Comparison of ENCODE assay signal across 1 cellular context in genomic region chr19:41159861-41160260, GRCh38.
TF ChIP-seq lines count a peak whose summit lies in the region.

No MANE protein-coding gene starts in this region.

TF ChIP-seq in HepG2, 621 proteins besides CTCF, POLR2A, EP300 and RAD21 (continued from another document and continues in another):
- TF ChIP-seq, protein P1, sequence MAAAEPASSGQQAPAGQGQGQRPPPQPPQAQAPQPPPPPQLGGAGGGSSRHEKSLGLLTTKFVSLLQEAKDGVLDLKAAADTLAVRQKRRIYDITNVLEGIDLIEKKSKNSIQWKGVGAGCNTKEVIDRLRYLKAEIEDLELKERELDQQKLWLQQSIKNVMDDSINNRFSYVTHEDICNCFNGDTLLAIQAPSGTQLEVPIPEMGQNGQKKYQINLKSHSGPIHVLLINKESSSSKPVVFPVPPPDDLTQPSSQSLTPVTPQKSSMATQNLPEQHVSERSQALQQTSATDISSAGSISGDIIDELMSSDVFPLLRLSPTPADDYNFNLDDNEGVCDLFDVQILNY (CRISPR knock-in tag; conservative IDR thresholded peaks at IDR 0.05): no peak
- no peak for TF ChIP-seq ZNF230 (CRISPR knock-in tag; IDR thresholded peaks at IDR 0.05)
- no peak for TF ChIP-seq ARNT2 (CRISPR knock-in tag; IDR thresholded peaks at IDR 0.05; ENCODE audit: low read depth)
- TF ChIP-seq E2F1 (CRISPR knock-in tag; IDR thresholded peaks at IDR 0.05): no peak
- TF ChIP-seq ZBTB10 (CRISPR knock-in tag; IDR thresholded peaks at IDR 0.05; ENCODE audit: borderline replicate concordance): no peak
- TF ChIP-seq RXRB (CRISPR knock-in tag; IDR thresholded peaks at IDR 0.05; ENCODE audit: borderline replicate concordance): 0 out of 2 replicates have a peak, but pooled peaks have one; percentile 13
- TF ChIP-seq YEATS4 (CRISPR knock-in tag; IDR thresholded peaks at IDR 0.05; ENCODE audit: borderline replicate concordance): no peak
- TF ChIP-seq MAFF (IDR thresholded peaks at IDR 0.05; ENCODE audit: low read depth, low read length): no peak
- TF ChIP-seq, protein P2, sequence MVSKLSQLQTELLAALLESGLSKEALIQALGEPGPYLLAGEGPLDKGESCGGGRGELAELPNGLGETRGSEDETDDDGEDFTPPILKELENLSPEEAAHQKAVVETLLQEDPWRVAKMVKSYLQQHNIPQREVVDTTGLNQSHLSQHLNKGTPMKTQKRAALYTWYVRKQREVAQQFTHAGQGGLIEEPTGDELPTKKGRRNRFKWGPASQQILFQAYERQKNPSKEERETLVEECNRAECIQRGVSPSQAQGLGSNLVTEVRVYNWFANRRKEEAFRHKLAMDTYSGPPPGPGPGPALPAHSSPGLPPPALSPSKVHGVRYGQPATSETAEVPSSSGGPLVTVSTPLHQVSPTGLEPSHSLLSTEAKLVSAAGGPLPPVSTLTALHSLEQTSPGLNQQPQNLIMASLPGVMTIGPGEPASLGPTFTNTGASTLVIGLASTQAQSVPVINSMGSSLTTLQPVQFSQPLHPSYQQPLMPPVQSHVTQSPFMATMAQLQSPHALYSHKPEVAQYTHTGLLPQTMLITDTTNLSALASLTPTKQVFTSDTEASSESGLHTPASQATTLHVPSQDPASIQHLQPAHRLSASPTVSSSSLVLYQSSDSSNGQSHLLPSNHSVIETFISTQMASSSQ (IDR thresholded peaks at IDR 0.05; ENCODE audit: low read depth): no peak
- TF ChIP-seq, protein P2 (CRISPR knock-in tag; IDR thresholded peaks at IDR 0.05; ENCODE audit: borderline replicate concordance): no peak
- no peak for TF ChIP-seq ARNTL (CRISPR knock-in tag; IDR thresholded peaks at IDR 0.05)
- no peak for TF ChIP-seq ZBTB3 (CRISPR knock-in tag; IDR thresholded peaks at IDR 0.05; ENCODE audit: borderline replicate concordance, low read depth)
- no peak for TF ChIP-seq ZNF781 (CRISPR knock-in tag; IDR thresholded peaks at IDR 0.05; ENCODE audit: borderline replicate concordance, not compliant biosample characterization)
- no peak for TF ChIP-seq SYNCRIP (IDR thresholded peaks at IDR 0.05; ENCODE audit: insufficient read depth, low read depth, low read length)
- peak; percentile 48; the same call in 1 of the 2 replicates for TF ChIP-seq CEBPG (CRISPR knock-in tag; IDR thresholded peaks at IDR 0.05)
- no peak for TF ChIP-seq SKI (IDR thresholded peaks at IDR 0.05; ENCODE audit: partially characterized antibody)
- TF ChIP-seq SAFB2 (CRISPR knock-in tag; IDR thresholded peaks at IDR 0.05; ENCODE audit: borderline replicate concordance, low read depth): no peak
- TF ChIP-seq SMYD3 (CRISPR knock-in tag; IDR thresholded peaks at IDR 0.05): no peak
- no peak for TF ChIP-seq ZNF589 (CRISPR knock-in tag; conservative IDR thresholded peaks at IDR 0.05)
- TF ChIP-seq ZNF710 (CRISPR knock-in tag; IDR thresholded peaks at IDR 0.05; ENCODE audit: borderline replicate concordance): 0 out of 2 replicates have a peak, but pooled peaks have one; percentile 37
- no peak for TF ChIP-seq BRCA1 (CRISPR knock-in tag; IDR thresholded peaks at IDR 0.05)
- TF ChIP-seq, protein P3, sequence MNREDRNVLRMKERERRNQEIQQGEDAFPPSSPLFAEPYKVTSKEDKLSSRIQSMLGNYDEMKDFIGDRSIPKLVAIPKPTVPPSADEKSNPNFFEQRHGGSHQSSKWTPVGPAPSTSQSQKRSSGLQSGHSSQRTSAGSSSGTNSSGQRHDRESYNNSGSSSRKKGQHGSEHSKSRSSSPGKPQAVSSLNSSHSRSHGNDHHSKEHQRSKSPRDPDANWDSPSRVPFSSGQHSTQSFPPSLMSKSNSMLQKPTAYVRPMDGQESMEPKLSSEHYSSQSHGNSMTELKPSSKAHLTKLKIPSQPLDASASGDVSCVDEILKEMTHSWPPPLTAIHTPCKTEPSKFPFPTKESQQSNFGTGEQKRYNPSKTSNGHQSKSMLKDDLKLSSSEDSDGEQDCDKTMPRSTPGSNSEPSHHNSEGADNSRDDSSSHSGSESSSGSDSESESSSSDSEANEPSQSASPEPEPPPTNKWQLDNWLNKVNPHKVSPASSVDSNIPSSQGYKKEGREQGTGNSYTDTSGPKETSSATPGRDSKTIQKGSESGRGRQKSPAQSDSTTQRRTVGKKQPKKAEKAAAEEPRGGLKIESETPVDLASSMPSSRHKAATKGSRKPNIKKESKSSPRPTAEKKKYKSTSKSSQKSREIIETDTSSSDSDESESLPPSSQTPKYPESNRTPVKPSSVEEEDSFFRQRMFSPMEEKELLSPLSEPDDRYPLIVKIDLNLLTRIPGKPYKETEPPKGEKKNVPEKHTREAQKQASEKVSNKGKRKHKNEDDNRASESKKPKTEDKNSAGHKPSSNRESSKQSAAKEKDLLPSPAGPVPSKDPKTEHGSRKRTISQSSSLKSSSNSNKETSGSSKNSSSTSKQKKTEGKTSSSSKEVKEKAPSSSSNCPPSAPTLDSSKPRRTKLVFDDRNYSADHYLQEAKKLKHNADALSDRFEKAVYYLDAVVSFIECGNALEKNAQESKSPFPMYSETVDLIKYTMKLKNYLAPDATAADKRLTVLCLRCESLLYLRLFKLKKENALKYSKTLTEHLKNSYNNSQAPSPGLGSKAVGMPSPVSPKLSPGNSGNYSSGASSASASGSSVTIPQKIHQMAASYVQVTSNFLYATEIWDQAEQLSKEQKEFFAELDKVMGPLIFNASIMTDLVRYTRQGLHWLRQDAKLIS (CRISPR knock-in tag; IDR thresholded peaks at IDR 0.05): no peak
- no peak for TF ChIP-seq ETS1 (CRISPR knock-in tag; IDR thresholded peaks at IDR 0.05)
- no peak for TF ChIP-seq KDM2A (CRISPR knock-in tag; IDR thresholded peaks at IDR 0.05; ENCODE audit: borderline replicate concordance, low read depth)
- TF ChIP-seq, protein P4, sequence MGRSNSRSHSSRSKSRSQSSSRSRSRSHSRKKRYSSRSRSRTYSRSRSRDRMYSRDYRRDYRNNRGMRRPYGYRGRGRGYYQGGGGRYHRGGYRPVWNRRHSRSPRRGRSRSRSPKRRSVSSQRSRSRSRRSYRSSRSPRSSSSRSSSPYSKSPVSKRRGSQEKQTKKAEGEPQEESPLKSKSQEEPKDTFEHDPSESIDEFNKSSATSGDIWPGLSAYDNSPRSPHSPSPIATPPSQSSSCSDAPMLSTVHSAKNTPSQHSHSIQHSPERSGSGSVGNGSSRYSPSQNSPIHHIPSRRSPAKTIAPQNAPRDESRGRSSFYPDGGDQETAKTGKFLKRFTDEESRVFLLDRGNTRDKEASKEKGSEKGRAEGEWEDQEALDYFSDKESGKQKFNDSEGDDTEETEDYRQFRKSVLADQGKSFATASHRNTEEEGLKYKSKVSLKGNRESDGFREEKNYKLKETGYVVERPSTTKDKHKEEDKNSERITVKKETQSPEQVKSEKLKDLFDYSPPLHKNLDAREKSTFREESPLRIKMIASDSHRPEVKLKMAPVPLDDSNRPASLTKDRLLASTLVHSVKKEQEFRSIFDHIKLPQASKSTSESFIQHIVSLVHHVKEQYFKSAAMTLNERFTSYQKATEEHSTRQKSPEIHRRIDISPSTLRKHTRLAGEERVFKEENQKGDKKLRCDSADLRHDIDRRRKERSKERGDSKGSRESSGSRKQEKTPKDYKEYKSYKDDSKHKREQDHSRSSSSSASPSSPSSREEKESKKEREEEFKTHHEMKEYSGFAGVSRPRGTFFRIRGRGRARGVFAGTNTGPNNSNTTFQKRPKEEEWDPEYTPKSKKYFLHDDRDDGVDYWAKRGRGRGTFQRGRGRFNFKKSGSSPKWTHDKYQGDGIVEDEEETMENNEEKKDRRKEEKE (IDR thresholded peaks at IDR 0.05): no peak
- no peak for TF ChIP-seq FOXM1 (CRISPR knock-in tag; IDR thresholded peaks at IDR 0.05)
- no peak for TF ChIP-seq RBAK (CRISPR knock-in tag; IDR thresholded peaks at IDR 0.05)
- no peak for TF ChIP-seq HIC2 (CRISPR knock-in tag; IDR thresholded peaks at IDR 0.05; ENCODE audit: low read depth)
- TF ChIP-seq, protein P5, sequence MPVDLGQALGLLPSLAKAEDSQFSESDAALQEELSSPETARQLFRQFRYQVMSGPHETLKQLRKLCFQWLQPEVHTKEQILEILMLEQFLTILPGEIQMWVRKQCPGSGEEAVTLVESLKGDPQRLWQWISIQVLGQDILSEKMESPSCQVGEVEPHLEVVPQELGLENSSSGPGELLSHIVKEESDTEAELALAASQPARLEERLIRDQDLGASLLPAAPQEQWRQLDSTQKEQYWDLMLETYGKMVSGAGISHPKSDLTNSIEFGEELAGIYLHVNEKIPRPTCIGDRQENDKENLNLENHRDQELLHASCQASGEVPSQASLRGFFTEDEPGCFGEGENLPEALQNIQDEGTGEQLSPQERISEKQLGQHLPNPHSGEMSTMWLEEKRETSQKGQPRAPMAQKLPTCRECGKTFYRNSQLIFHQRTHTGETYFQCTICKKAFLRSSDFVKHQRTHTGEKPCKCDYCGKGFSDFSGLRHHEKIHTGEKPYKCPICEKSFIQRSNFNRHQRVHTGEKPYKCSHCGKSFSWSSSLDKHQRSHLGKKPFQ (CRISPR knock-in tag; IDR thresholded peaks at IDR 0.05; ENCODE audit: insufficient replicate concordance): no peak
- TF ChIP-seq ELF3 (CRISPR knock-in tag; IDR thresholded peaks at IDR 0.05): 0 out of 2 replicates have a peak, but pooled peaks have one; percentile 12
- TF ChIP-seq ZFP82 (CRISPR knock-in tag; IDR thresholded peaks at IDR 0.05; ENCODE audit: borderline replicate concordance): no peak
- no peak for TF ChIP-seq FOXC1 (CRISPR knock-in tag; IDR thresholded peaks at IDR 0.05; ENCODE audit: borderline replicate concordance)
- TF ChIP-seq WIZ (CRISPR knock-in tag; IDR thresholded peaks at IDR 0.05): no peak
- TF ChIP-seq SOX5 (CRISPR knock-in tag; IDR thresholded peaks at IDR 0.05; ENCODE audit: borderline replicate concordance): peak; percentile 63; the same call in 1 of the 2 replicates
